ENCODE assay signal across 1 cellular context in the genomic region with DNA sequence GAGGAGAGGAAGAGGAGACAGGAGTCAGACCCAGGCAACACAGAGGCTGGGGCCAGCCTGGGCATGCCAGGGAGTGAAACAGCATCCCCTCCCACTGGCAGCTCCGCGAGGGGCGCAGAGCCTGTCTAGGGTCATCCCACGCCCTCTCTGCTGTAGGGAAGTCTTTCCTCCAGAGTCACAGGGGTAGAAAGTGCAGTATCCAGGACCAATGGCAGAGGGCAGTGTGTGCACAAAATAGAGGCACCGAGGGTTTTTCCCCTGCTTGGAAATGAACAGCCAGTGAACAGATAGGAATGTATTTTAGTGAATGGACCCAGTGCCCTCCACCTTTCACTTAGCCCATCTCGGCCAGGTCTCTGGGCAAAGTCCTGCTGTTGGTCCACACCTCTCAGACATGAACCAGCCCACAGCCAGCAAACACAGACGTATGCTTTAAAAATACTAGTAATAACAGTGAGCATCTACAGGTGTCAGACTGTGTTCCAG.
A peak's percentile ranks its signal among the peaks of the same experiment; 100 is the strongest.
TF ChIP-seq lines count a peak whose summit lies in the region.

No MANE protein-coding gene starts in this region.

TF ChIP-seq in HEK293, 187 proteins besides CTCF, POLR2A, EP300 and RAD21 (continued from another document):
- TF ChIP-seq, protein P1, sequence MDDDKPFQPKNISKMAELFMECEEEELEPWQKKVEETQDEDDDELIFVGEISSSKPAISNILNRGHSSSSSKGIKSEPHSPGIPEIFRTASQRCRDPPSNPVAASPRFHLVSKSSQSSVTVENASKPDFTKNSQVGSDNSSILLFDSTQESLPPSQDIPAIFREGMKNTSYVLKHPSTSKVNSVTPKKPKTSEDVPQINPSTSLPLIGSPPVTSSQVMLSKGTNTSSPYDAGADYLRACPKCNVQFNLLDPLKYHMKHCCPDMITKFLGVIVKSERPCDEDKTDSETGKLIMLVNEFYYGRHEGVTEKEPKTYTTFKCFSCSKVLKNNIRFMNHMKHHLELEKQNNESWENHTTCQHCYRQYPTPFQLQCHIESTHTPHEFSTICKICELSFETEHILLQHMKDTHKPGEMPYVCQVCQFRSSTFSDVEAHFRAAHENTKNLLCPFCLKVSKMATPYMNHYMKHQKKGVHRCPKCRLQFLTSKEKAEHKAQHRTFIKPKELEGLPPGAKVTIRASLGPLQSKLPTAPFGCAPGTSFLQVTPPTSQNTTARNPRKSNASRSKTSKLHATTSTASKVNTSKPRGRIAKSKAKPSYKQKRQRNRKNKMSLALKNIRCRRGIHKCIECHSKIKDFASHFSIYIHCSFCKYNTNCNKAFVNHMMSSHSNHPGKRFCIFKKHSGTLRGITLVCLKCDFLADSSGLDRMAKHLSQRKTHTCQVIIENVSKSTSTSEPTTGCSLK (tag by site-specific recombination; IDR thresholded peaks at IDR 0.05) = no peak
- no peak for TF ChIP-seq ZNF350 (tag by site-specific recombination; IDR thresholded peaks at IDR 0.05)
- no peak for TF ChIP-seq MYNN (tag by site-specific recombination; IDR thresholded peaks at IDR 0.05; ENCODE audit: borderline replicate concordance)
- peak; percentile 80 for TF ChIP-seq ZBTB20 (tag by site-specific recombination; IDR thresholded peaks at IDR 0.05)
- no peak for TF ChIP-seq ZBTB1 (tag by site-specific recombination; IDR thresholded peaks at IDR 0.05)
- no peak for TF ChIP-seq ZNF248 (tag by site-specific recombination; IDR thresholded peaks at IDR 0.05)
- peak; percentile 29; the same call in 1 of the 2 replicates for TF ChIP-seq ZNF335 (tag by site-specific recombination; conservative IDR thresholded peaks at IDR 0.05)
- TF ChIP-seq ZBTB8A (tag by site-specific recombination; IDR thresholded peaks at IDR 0.05) = peak; percentile 59; the same call in 1 of the 2 replicates
- TF ChIP-seq, protein P2, sequence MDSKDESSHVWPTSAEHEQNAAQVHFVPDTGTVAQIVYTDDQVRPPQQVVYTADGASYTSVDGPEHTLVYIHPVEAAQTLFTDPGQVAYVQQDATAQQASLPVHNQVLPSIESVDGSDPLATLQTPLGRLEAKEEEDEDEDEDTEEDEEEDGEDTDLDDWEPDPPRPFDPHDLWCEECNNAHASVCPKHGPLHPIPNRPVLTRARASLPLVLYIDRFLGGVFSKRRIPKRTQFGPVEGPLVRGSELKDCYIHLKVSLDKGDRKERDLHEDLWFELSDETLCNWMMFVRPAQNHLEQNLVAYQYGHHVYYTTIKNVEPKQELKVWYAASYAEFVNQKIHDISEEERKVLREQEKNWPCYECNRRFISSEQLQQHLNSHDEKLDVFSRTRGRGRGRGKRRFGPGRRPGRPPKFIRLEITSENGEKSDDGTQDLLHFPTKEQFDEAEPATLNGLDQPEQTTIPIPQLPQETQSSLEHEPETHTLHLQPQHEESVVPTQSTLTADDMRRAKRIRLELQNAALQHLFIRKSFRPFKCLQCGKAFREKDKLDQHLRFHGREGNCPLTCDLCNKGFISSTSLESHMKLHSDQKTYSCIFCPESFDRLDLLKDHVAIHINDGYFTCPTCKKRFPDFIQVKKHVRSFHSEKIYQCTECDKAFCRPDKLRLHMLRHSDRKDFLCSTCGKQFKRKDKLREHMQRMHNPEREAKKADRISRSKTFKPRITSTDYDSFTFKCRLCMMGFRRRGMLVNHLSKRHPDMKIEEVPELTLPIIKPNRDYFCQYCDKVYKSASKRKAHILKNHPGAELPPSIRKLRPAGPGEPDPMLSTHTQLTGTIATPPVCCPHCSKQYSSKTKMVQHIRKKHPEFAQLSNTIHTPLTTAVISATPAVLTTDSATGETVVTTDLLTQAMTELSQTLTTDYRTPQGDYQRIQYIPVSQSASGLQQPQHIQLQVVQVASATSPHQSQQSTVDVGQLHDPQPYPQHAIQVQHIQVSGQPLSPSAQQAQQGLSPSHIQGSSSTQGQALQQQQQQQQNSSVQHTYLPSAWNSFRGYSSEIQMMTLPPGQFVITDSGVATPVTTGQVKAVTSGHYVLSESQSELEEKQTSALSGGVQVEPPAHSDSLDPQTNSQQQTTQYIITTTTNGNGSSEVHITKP (tag by site-specific recombination; IDR thresholded peaks at IDR 0.05) = peak; percentile 55
- peak; percentile 38; the same call in 1 of the 2 replicates for TF ChIP-seq ZBTB48 (tag by site-specific recombination; IDR thresholded peaks at IDR 0.05)
- TF ChIP-seq ZNF341 (tag by site-specific recombination; IDR thresholded peaks at IDR 0.05; ENCODE audit: low read depth) = no peak
- 0 out of 2 replicates have a peak, but pooled peaks have one; percentile 23 for TF ChIP-seq PRDM1 (tag by site-specific recombination; IDR thresholded peaks at IDR 0.05)
- no peak for TF ChIP-seq ZNF701 (tag by site-specific recombination; IDR thresholded peaks at IDR 0.05)
- peak; percentile 93 for TF ChIP-seq EGR2 (tag by site-specific recombination; IDR thresholded peaks at IDR 0.05; ENCODE audit: low read depth)
- TF ChIP-seq, protein P3, sequence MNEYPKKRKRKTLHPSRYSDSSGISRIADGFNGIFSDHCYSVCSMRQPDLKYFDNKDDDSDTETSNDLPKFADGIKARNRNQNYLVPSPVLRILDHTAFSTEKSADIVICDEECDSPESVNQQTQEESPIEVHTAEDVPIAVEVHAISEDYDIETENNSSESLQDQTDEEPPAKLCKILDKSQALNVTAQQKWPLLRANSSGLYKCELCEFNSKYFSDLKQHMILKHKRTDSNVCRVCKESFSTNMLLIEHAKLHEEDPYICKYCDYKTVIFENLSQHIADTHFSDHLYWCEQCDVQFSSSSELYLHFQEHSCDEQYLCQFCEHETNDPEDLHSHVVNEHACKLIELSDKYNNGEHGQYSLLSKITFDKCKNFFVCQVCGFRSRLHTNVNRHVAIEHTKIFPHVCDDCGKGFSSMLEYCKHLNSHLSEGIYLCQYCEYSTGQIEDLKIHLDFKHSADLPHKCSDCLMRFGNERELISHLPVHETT (tag by site-specific recombination; IDR thresholded peaks at IDR 0.05) = no peak
TF ChIP-seq in HEK293: peak in this region for 16.
